29 cellular contexts compared by ENCODE assay signal in genomic region chr11:12667646-12668045, GRCh38. TPM values are rescaled to one million over a fixed set of nuclear protein-coding genes. Genes with fewer than 3 reads are reported as not detected.
"Had no signal": no experiment of that assay in that cellular context is flagged by ENCODE, and none has a peak within 500 bp of the region (broad histone marks: within the 10 kb centered on the region; RNA-seq: fewer than 3 reads in every experiment).

No MANE protein-coding gene starts in this region.

- H3K4me1 ChIP-seq: ascending aorta, breast epithelium, colonic mucosa, esophagus squamous epithelium, gastroesophageal sphincter, heart right ventricle had no signal

- ATAC-seq: activated CD4-positive, alpha-beta T cell treated with anti-CD3 and anti-CD28 coated beads for 36 hours; activated CD8-positive, alpha-beta memory T cell treated with anti-CD3 and anti-CD28 coated beads, Interleukin-2, amount 10 ng/mL, durations not matched to agents 7 days and 5 days; activated CD8-positive, alpha-beta T cell treated with anti-CD3 and anti-CD28 coated beads, Interleukin-2, amount 10 ng/mL, durations not matched to agents 7 days and 5 days; activated naive CD4-positive, alpha-beta T cell treated with anti-CD3 and anti-CD28 coated beads, Interleukin-2, amount 50 U/mL, for 72 hours; gastroesophageal sphincter; heart right ventricle had no signal

- FAIRE-seq: endometrium, endothelial cell of umbilical vein had no signal

- H3K27ac ChIP-seq: ascending aorta, breast epithelium, cardiac muscle cell, colonic mucosa, epithelial cell of prostate, esophagus squamous epithelium, gastroesophageal sphincter, heart right ventricle had no signal

- H3K36me3 ChIP-seq: ascending aorta, breast epithelium, cardiac muscle cell, colonic mucosa, esophagus squamous epithelium, gastroesophageal sphincter, heart right ventricle had no signal

- DNase-seq: activated CD4-positive, alpha-beta memory T cell treated with anti-CD3 and anti-CD28 coated beads for 36 hours; activated CD4-positive, alpha-beta T cell treated with anti-CD3 and anti-CD28 coated beads for 36 hours; activated CD4-positive, CD25-positive, alpha-beta regulatory T cell; activated CD4-positive, CD25-positive, alpha-beta regulatory T cell treated with anti-CD3 and anti-CD28 coated beads, Interleukin-2, amount 50 U/mL, for 72 hours; activated CD8-positive, alpha-beta memory T cell treated with anti-CD3 and anti-CD28 coated beads, Interleukin-2, amount 10 ng/mL, durations not matched to agents 7 days and 5 days; activated CD8-positive, alpha-beta memory T cell treated with anti-CD3 and anti-CD28 coated beads, Interleukin-2, amount 50 U/mL, for 4 hours; activated CD8-positive, alpha-beta T cell treated with anti-CD3 and anti-CD28 coated beads, Interleukin-2, amount 10 ng/mL, durations not matched to agents 7 days and 5 days; activated gamma-delta T cell; activated naive CD4-positive, alpha-beta T cell; activated naive CD4-positive, alpha-beta T cell treated with anti-CD3 and anti-CD28 coated beads, Interleukin-2, amount 10 ng/mL, durations not matched to agents 7 days and 5 days; activated naive CD8-positive, alpha-beta T cell treated with anti-CD3 and anti-CD28 coated beads, Interleukin-2, amount 10 ng/mL, durations not matched to agents 7 days and 5 days; activated T-cell treated with anti-CD3 and anti-CD28 coated beads, Interleukin-2, amount 50 U/mL, for 1 hour; activated T-cell treated with anti-CD3 and anti-CD28 coated beads, Interleukin-2, amount 50 U/mL, for 48 hours; central memory CD4-positive, alpha-beta T cell; cerebellar nuclear complex; colonic mucosa; effector CD8-positive, alpha-beta T cell; esophagus squamous epithelium; foreskin melanocyte; heart right ventricle; T-helper 2 cell had no signal

- H3K4me3 ChIP-seq: ascending aorta, breast epithelium, cardiac muscle cell, colonic mucosa, esophagus squamous epithelium, gastroesophageal sphincter, heart right ventricle had no signal

- H3K9me3 ChIP-seq: ascending aorta, breast epithelium, colonic mucosa, esophagus squamous epithelium, gastroesophageal sphincter had no signal

RNA-seq across cellular contexts. Expression of gene TEAD1, which starts 6.6 kb away (rescaled TPM):
- total RNA-seq: activated naive CD8-positive, alpha-beta T cell treated with anti-CD3 and anti-CD28 coated beads, Interleukin-2, amount 10 ng/mL, durations not matched to agents 7 days and 5 days had no signal
